ENCODE assay signal across 18 cellular contexts in genomic region chr6:18183736-18184135, GRCh38.
"Had no signal": no experiment of that assay in that cellular context is flagged by ENCODE, and none has a peak within 500 bp of the region (broad histone marks: within the 10 kb centered on the region; RNA-seq: fewer than 3 reads in every experiment).

No MANE protein-coding gene starts in this region.

- H3K9me3 ChIP-seq: left ventricle myocardium inferior, tibial nerve had no signal

- H3K9me3 Mint-ChIP-seq: activated CD4-positive, alpha-beta memory T cell treated with anti-CD3 and anti-CD28 coated beads, Interleukin-2, amount 10 ng/mL, durations not matched to agents 7 days and 5 days; activated T-cell treated with anti-CD3 and anti-CD28 coated beads, Interleukin-2, amount 50 U/mL, for 4 hours; naive thymus-derived CD8-positive, alpha-beta T cell; T-helper 1 cell treated with Interleukin-12 subunit alpha and Interleukin-12 subunit beta and Interleukin-4 antibody, amounts not matched to agents 30 μg/mL and 1 μg/mL, for 36 hours had no signal

- H3K4me3 ChIP-seq: left ventricle myocardium inferior, skin epidermis, tibial nerve had no signal

- H3K27ac Mint-ChIP-seq: activated CD4-positive, alpha-beta memory T cell treated with anti-CD3 and anti-CD28 coated beads, Interleukin-2, amount 10 ng/mL, durations not matched to agents 7 days and 5 days; activated CD4-positive, alpha-beta T cell treated with anti-CD3 and anti-CD28 coated beads for 36 hours; naive thymus-derived CD8-positive, alpha-beta T cell; T-helper 1 cell treated with Interleukin-12 subunit alpha and Interleukin-12 subunit beta and Interleukin-4 antibody, amounts not matched to agents 30 μg/mL and 1 μg/mL, for 36 hours had no signal

- H3K27me3 ChIP-seq: tibial nerve had no signal

- H3K36me3 ChIP-seq: left ventricle myocardium inferior, WERI-Rb-1 had no signal

- H3K27me3 Mint-ChIP-seq: activated CD4-positive, alpha-beta memory T cell treated with anti-CD3 and anti-CD28 coated beads, Interleukin-2, amount 10 ng/mL, durations not matched to agents 7 days and 5 days; activated CD4-positive, alpha-beta T cell treated with anti-CD3 and anti-CD28 coated beads for 36 hours; naive thymus-derived CD8-positive, alpha-beta T cell had no signal

- DNase-seq: activated CD4-positive, alpha-beta memory T cell treated with anti-CD3 and anti-CD28 coated beads, Interleukin-2, amount 10 ng/mL, durations not matched to agents 7 days and 5 days; activated CD4-positive, alpha-beta T cell treated with anti-CD3 and anti-CD28 coated beads for 36 hours; activated effector memory CD4-positive, alpha-beta T cell treated with Interleukin-2 at 50 U/mL for 16 hours; activated naive CD4-positive, alpha-beta T cell treated with anti-CD3 and anti-CD28 coated beads, Interleukin-2, amount 50 U/mL, for 16 hours; activated T-cell treated with anti-CD3 and anti-CD28 coated beads, Interleukin-2, amount 50 U/mL, for 4 hours; cortex of kidney; effector CD8-positive, alpha-beta T cell; islet precursor cell; left ventricle myocardium inferior; naive thymus-derived CD8-positive, alpha-beta T cell; posterior cingulate gyrus; stimulated activated CD4-positive, alpha-beta T cell treated with anti-CD3 and anti-CD28 coated beads, Interleukin-15, amount 100 ng/mL, for 24 hours; stimulated activated CD4-positive, alpha-beta T cell treated with anti-CD3 and anti-CD28 coated beads, Interleukin-4, amount 100 ng/mL, for 1 hour; stimulated activated naive CD4-positive, alpha-beta T cell; WERI-Rb-1 had no signal

- H3K4me3 Mint-ChIP-seq: activated CD4-positive, alpha-beta memory T cell treated with anti-CD3 and anti-CD28 coated beads, Interleukin-2, amount 10 ng/mL, durations not matched to agents 7 days and 5 days; activated CD4-positive, alpha-beta T cell treated with anti-CD3 and anti-CD28 coated beads for 36 hours; activated T-cell treated with anti-CD3 and anti-CD28 coated beads, Interleukin-2, amount 50 U/mL, for 4 hours; naive thymus-derived CD8-positive, alpha-beta T cell; T-helper 1 cell treated with Interleukin-12 subunit alpha and Interleukin-12 subunit beta and Interleukin-4 antibody, amounts not matched to agents 30 μg/mL and 1 μg/mL, for 36 hours had no signal

- ATAC-seq: activated CD4-positive, alpha-beta T cell treated with anti-CD3 and anti-CD28 coated beads for 36 hours; activated T-cell treated with anti-CD3 and anti-CD28 coated beads, Interleukin-2, amount 50 U/mL, for 4 hours; naive thymus-derived CD8-positive, alpha-beta T cell had no signal

- H3K27ac ChIP-seq: left ventricle myocardium inferior, skin epidermis, tibial nerve, WERI-Rb-1 had no signal
